31 cellular contexts compared by ENCODE assay signal in the genomic region with DNA sequence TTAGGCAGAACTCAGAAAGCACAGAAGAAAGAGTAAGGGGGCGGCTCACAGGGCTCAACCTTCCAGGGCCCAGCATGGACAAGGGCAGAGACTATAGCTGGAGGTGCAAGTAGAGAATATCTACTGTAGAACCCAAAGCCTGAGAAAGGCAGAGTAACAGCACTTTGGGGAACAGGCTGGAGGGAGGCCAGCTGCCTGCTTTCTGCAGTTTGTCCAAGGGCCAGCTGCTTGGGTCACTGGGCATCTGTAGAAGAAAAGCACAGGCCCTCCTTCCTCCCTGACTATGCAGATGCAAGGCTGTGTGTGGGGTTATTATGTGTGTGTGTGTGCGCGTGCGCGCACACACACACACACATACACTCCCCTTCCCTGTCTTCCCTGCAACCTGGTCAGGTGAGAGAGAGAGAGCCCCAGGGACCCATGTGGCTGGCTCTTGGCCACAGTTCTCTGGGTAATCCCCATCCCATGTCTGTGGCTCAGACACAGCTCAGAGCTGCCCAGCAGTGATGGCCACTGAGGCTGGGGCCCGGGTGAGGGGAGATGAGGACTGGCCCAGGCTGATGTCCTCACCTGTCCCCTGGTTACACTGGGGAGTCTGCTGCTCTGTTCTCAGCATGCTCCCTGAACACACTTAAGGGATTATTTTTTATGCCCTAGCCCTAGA. TPM values are rescaled to one million over a fixed set of nuclear protein-coding genes. Genes with fewer than 3 reads are reported as not detected.
DNase-seq lines count a peak whose midpoint lies in the region; ATAC-seq and TF ChIP-seq lines count a peak whose summit lies in the region.
"Had no signal": no experiment of that assay in that cellular context is flagged by ENCODE, and none has a peak within 500 bp of the region (broad histone marks: within the 10 kb centered on the region; RNA-seq: fewer than 3 reads in every experiment).

No MANE protein-coding gene starts in this region.

- H3K27ac ChIP-seq in right atrium auricular region (no peak overlapping the region), foreskin keratinocyte (no peak overlapping the region), vagina (no peak overlapping the region)
- H3K27ac ChIP-seq: BLaER1 treated with 17β-estradiol and CSF1 and Interleukin-3, amounts not matched to agents 10 nM and 100 nM; HL-60; KMS-11; SJSA1 had no signal

- H3K4me1 ChIP-seq in right atrium auricular region (no peaks in the 10 kb centered on the region), foreskin keratinocyte (no peaks in the 10 kb centered on the region), vagina (no peaks in the 10 kb centered on the region)
- H3K4me1 ChIP-seq: SJSA1 had no signal

- intact Hi-C loops in Right ventricle myocardium superior (cut with DNase I), result no loop called here
- intact Hi-C loops in sciatic nerve (cut with DNase I), result no loop called here
- intact Hi-C loops in vagina (cut with DNase I), result no loop called here

- TF ChIP-seq CTCF in right atrium auricular region (IDR thresholded peaks at IDR 0.05) (no peak), foreskin keratinocyte (conservative IDR thresholded peaks at IDR 0.05) (no peak), vagina (IDR thresholded peaks at IDR 0.05) (no peak)

- H3K36me3 ChIP-seq in right atrium auricular region (no peaks in the 10 kb centered on the region), vagina (no peaks in the 10 kb centered on the region)
- H3K36me3 ChIP-seq: BLaER1 treated with 17β-estradiol and CSF1 and Interleukin-3, amounts not matched to agents 10 nM and 100 nM; SJSA1 had no signal

- H3K4me3 ChIP-seq in right atrium auricular region, result no peak overlapping the region
- no peak overlapping the region for H3K4me3 ChIP-seq in vagina
- H3K4me3 ChIP-seq: BLaER1 treated with 17β-estradiol and CSF1 and Interleukin-3, amounts not matched to agents 10 nM and 100 nM; GM12878; SJSA1 had no signal

- peak; percentile 26 for DNase-seq in right atrium auricular region (ENCODE audit: low spot score)
- DNase-seq in Right ventricle myocardium superior, result no peak
- no peak for DNase-seq in foreskin keratinocyte
- DNase-seq in sciatic nerve (ENCODE audit: low spot score), result no peak
- DNase-seq in vagina (ENCODE audit: extremely low spot score in 2 of 2), result peak; percentile 71 to 85
- DNase-seq in activated CD4-positive, CD25-positive, alpha-beta regulatory T cell treated with anti-CD3 and anti-CD28 coated beads, Interleukin-2, amount 50 U/mL, for 72 hours, result no peak
- DNase-seq in DMS114 treated with DMSO at 0.1 percent for 48 hours (lab: John Stamatoyannopoulos, UW; ENCODE audit: unreplicated experiment), result no peak
- DNase-seq: AML-193; CD4-positive, alpha-beta T cell; EL; MM.1S; NCI-H1694; NCI-H2029 treated with DMSO at 0.1 percent for 48 hours; NCI-H2171; NCI-H226; NCI-H510A; NCI-H69; NK-92 treated with Interleukin-12 subunit alpha and Interleukin-12 subunit beta, amount 100 ng/mL, for 24 hours; PC-3 had no signal

- H3K9me3 ChIP-seq in right atrium auricular region (no peaks in the 10 kb centered on the region), vagina (no peaks in the 10 kb centered on the region)
- H3K9me3 ChIP-seq: BLaER1 treated with 17β-estradiol and CSF1 and Interleukin-3, amounts not matched to agents 10 nM and 100 nM; SJSA1 had no signal

- H3K27me3 ChIP-seq in right atrium auricular region, result no peaks in the 10 kb centered on the region
- no peaks in the 10 kb centered on the region for H3K27me3 ChIP-seq in foreskin keratinocyte
- H3K27me3 ChIP-seq in vagina, result no peaks in the 10 kb centered on the region
- H3K27me3 ChIP-seq: BLaER1 treated with 17β-estradiol and CSF1 and Interleukin-3, amounts not matched to agents 10 nM and 100 nM; SJSA1 had no signal

- ATAC-seq in Right ventricle myocardium superior (ENCODE audit: poor library complexity) (no peak), foreskin keratinocyte (peak; percentile 6), sciatic nerve (peak; percentile 27), GM18868 (IDR thresholded peaks at IDR 0.05; ENCODE audit: unreplicated experiment) (no peak)
- ATAC-seq: GM12878, HCT116, PC-3, Right ventricle myocardium inferior had no signal

- no peak for TF ChIP-seq POLR2A in vagina (IDR thresholded peaks at IDR 0.05)

RNA-seq across cellular contexts. Expression of gene ADRA2A, which starts 9.0 kb away (rescaled TPM):
- total RNA-seq in right atrium auricular region (1 to 10 TPM; 1.2 to 1.4 TPM), Right ventricle myocardium superior (0.67 TPM), foreskin keratinocyte (not detected in 2 replicates), sciatic nerve (11.4 TPM), vagina (14.2 TPM)
- polyA plus RNA-seq in foreskin keratinocyte, result not detected in 2 replicates
- total RNA-seq: A172, H4, PC-3 had no signal
- polyA plus RNA-seq: AG04450, GM12878, IgD-negative memory B cell had no signal

Comparison
In these comparisons a context has a peak if more than half of its experiments do, and no peak if none do; other contexts are left out.
1. DNase-seq: peak in right atrium auricular region (single experiment) and vagina (2 of 2); none in Right ventricle myocardium superior (single experiment), foreskin keratinocyte (0 of 2), sciatic nerve (single experiment), activated CD4-positive, CD25-positive, alpha-beta regulatory T cell treated with anti-CD3 and anti-CD28 coated beads, Interleukin-2, amount 50 U/mL, for 72 hours (single experiment) and DMS114 treated with DMSO at 0.1 percent for 48 hours (single experiment).
2. ATAC-seq: peak in foreskin keratinocyte (single experiment) and sciatic nerve (single experiment); none in Right ventricle myocardium superior (single experiment) and GM18868 (single experiment).